Comparison of ENCODE assay signal across 9 cellular contexts in the genomic region with DNA sequence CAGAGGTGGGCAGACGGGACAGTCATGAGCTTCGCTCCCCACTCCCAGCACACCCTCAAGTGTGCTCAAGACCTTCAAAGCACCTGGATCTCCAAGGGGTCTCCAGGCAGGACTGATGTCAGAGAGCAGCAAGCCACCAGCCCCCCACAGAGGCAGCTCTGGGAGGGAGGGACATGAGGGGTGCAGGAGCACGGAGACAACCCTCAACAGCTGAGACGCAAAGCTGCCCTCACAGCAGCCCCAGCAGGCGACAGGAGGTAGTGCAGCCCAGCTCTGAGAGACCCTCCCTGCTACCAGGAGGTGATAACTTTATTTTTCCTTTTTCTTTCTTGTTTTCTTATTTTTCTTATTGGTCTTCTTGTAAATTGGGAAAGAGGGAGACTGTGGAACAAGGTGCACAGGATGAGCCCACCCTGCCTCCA. TPM values are rescaled to one million over a fixed set of nuclear protein-coding genes. Genes with fewer than 3 reads are reported as not detected.
A peak's percentile ranks its signal among the peaks of the same experiment; 100 is the strongest.
DNase-seq lines count a peak whose midpoint lies in the region; ATAC-seq, FAIRE-seq and TF ChIP-seq lines count a peak whose summit lies in the region.
"Had no signal": no experiment of that assay in that cellular context is flagged by ENCODE, and none has a peak within 500 bp of the region (broad histone marks: within the 10 kb centered on the region; RNA-seq: fewer than 3 reads in every experiment).

No MANE protein-coding gene starts in this region.

- H3K4ac ChIP-seq in H1 (replicated peaks; ENCODE audit: insufficient read length, low read depth, low read length): no peak overlapping the region

- POLR2A ChIA-PET in H1 (lab: Charles Lee; ENCODE audit: partially characterized antibody): interaction anchor here (0.9 to 3.5 kb wide), 3 partner anchors 18 to 30 kb away, joined by 4 to 10 read pairs (median 9); a partner anchor contains a TSS

- H3K79me1 ChIP-seq in H1 (ENCODE audit: low read depth, low read length): no peaks in the 10 kb centered on the region

- H4K5ac ChIP-seq in H1 (ENCODE audit: insufficient read length, low read depth, low read length): no peak overlapping the region

- TF ChIP-seq POLR2A in H1 (IDR thresholded peaks at IDR 0.05; ENCODE audit: control extremely low read depth in 1 of 2, low read depth in 2 of 2, low read length in 2 of 2): no peak

- no peak overlapping the region for H3K56ac ChIP-seq in H1 (replicated peaks; ENCODE audit: insufficient read length, low read depth, low read length)

- CTCF ChIA-PET in H1 (lab: Charles Lee; ENCODE audit: partially characterized antibody): interaction anchor here (0.6 to 7.8 kb wide), 31 partner anchors 9 to 502 kb away, joined by 3 to 110 read pairs (median 5); a partner anchor contains a TSS

- no peak overlapping the region for H3K4me2 ChIP-seq in H1 (ENCODE audit: insufficient read depth in 1 of 2, low read depth in 2 of 2, low read length in 2 of 2)
- H3K4me2 ChIP-seq in osteoblast (ENCODE audit: insufficient read depth, low read length): no peak overlapping the region

- no peak overlapping the region for H2BK120ac ChIP-seq in H1 (replicated peaks; ENCODE audit: low read depth, low read length)

- no peak overlapping the region for H2BK15ac ChIP-seq in H1 (ENCODE audit: low read length)

- no peak overlapping the region for H4K8ac ChIP-seq in H1 (ENCODE audit: extremely low read depth, insufficient read depth, low read length)

- H3K18ac ChIP-seq in H1 (ENCODE audit: extremely low read depth, low read length): no peak overlapping the region

- no peak overlapping the region for H2BK12ac ChIP-seq in H1 (ENCODE audit: low read depth, low read length)

- H2AK5ac ChIP-seq in H1 (ENCODE audit: low read depth, low read length): no peak overlapping the region

- TF ChIP-seq EP300 in H1 (IDR thresholded peaks at IDR 0.05; ENCODE audit: borderline replicate concordance in 1 of 2, low read depth in 2 of 2, low read length in 2 of 2): no peak

- TF ChIP-seq RAD21 in H1 (IDR thresholded peaks at IDR 0.05 in 1 of 2, conservative IDR thresholded peaks at IDR 0.05 in 1 of 2; ENCODE audit: low read depth in 2 of 2, low read length in 2 of 2): no peak

- H3K79me2 ChIP-seq in H1 (ENCODE audit: control insufficient read depth in 1 of 2, insufficient read depth in 2 of 2, low read length in 2 of 2) (no peaks in the 10 kb centered on the region), osteoblast (ENCODE audit: insufficient read depth, low read length) (no peaks in the 10 kb centered on the region)

- ATAC-seq in GM18873 (IDR thresholded peaks at IDR 0.05; ENCODE audit: low FRiP score, unreplicated experiment): no peak

- H2BK5ac ChIP-seq in H1 (ENCODE audit: low read depth, low read length): no peak overlapping the region

- H4K91ac ChIP-seq in H1 (replicated peaks; ENCODE audit: insufficient read length, low read length): no peak overlapping the region

- no peak overlapping the region for H3K27ac ChIP-seq in H1 (ENCODE audit: low read depth, low read length)
- H3K27ac ChIP-seq in osteoblast (ENCODE audit: low read depth, low read length): no peak overlapping the region
- H3K27ac ChIP-seq: SK-N-MC had no signal

- H3K23ac ChIP-seq in H1 (ENCODE audit: insufficient read length): no peak overlapping the region

- H3K27me3 ChIP-seq in H1 (replicated peaks in 1 of 4; ENCODE audit: control insufficient read depth in 3 of 4, extremely low read depth in 1 of 4, insufficient read depth in 3 of 4, low read length in 3 of 4): no peaks in the 10 kb centered on the region
- H3K27me3 ChIP-seq in osteoblast (ENCODE audit: insufficient read depth, low read length): no peaks in the 10 kb centered on the region

- no peak for FAIRE-seq in H1 (lab: Jason Lieb, UNC)

- no peak for DNase-seq in GM10266 (ENCODE audit: extremely low spot score)
- no peak for DNase-seq in LNCaP clone FGC (ENCODE audit: low read depth)
- DNase-seq in H1 (ENCODE audit: low read depth in 1 of 2, low spot score in 2 of 2): no peak
- DNase-seq in osteoblast (ENCODE audit: insufficient read length, low spot score, missing footprints): peak; percentile 94
- DNase-seq in NCI-H2081 (lab: John Stamatoyannopoulos, UW): no peak
- DNase-seq in NCI-H524 (lab: John Stamatoyannopoulos, UW): no peak
- DNase-seq in NCI-H748 treated with DMSO at 0.1 percent for 48 hours (lab: John Stamatoyannopoulos, UW): no peak

- TF ChIP-seq CTCF in GM10266 (IDR thresholded peaks at IDR 0.05; ENCODE audit: control insufficient read depth, insufficient read depth, low read depth, missing control alignments): peak; percentile 25
- TF ChIP-seq CTCF in LNCaP clone FGC (IDR thresholded peaks at IDR 0.05; ENCODE audit: control insufficient read depth, extremely low read depth, insufficient read depth): 0 out of 2 replicates have a peak, but pooled peaks have one; percentile 11
- peak in 2 of 3 experiments; percentile 23 to 77; a peak in 2 of 4 replicates for TF ChIP-seq CTCF in H1 (IDR thresholded peaks at IDR 0.05; ENCODE audit: control extremely low read depth in 1 of 3, insufficient read depth in 1 of 3, low read depth in 1 of 3, low read length in 3 of 3)
- peak; percentile 60 for TF ChIP-seq CTCF in osteoblast (IDR thresholded peaks at IDR 0.05; ENCODE audit: extremely low read depth, low read depth, low read length)

- H3K9ac ChIP-seq in H1 (replicated peaks in 1 of 4; ENCODE audit: extremely low read depth in 1 of 4, low read depth in 3 of 4, low read length in 3 of 4): no peak overlapping the region

- 93% methylated on average over 4 of the region's 5 CpGs; no CpG with 5 or more reads in 1 of the 2 experiments for WGBS in H1 (ENCODE audit: extremely low coverage in 1 of 2, insufficient coverage in 1 of 2, insufficient read length in 1 of 2, insufficient replicate concordance in 2 of 2, low coverage in 1 of 2, low lambda C conversion rate in 2 of 2, missing lambda C conversion rate in 1 of 2), 2 experiments

- peaks cover 7 to 25% of the 10 kb centered on the region in 2 experiments for H4K20me1 ChIP-seq in H1 (replicated peaks in 1 of 2; ENCODE audit: control insufficient read depth in 1 of 2, insufficient read depth in 2 of 2, low read length in 2 of 2)
- peaks cover 14% of the 10 kb centered on the region for H4K20me1 ChIP-seq in osteoblast (ENCODE audit: insufficient read depth, low read length)

- no peak overlapping the region for H2AFZ ChIP-seq in H1 (ENCODE audit: low read length)
- no peak overlapping the region for H2AFZ ChIP-seq in osteoblast (ENCODE audit: low read length)

- H3K4me1 ChIP-seq in H1 (replicated peaks in 1 of 4; ENCODE audit: control insufficient read depth in 3 of 4, insufficient read depth in 4 of 4, low read length in 3 of 4): peaks cover 0 to 11% (median 8%) of the 10 kb centered on the region in 4 experiments; a peak in 6 of 7 replicates
- no peaks in the 10 kb centered on the region for H3K4me1 ChIP-seq in osteoblast (ENCODE audit: insufficient read depth, low read length)

- no peak overlapping the region for H3K14ac ChIP-seq in H1 (ENCODE audit: insufficient read length)

- H3K4me3 ChIP-seq in LNCaP clone FGC (ENCODE audit: low read depth, low read length) (no peak overlapping the region), H1 (ENCODE audit: extremely low read depth in 1 of 4, insufficient read depth in 2 of 4, low read depth in 3 of 4, low read length in 4 of 4) (no peak overlapping the region), osteoblast (ENCODE audit: insufficient read depth, low read length) (no peak overlapping the region)
- H3K4me3 ChIP-seq: SK-N-MC had no signal

- no peak overlapping the region for H2BK20ac ChIP-seq in H1 (ENCODE audit: low read length)

- no peaks in the 10 kb centered on the region for H3K23me2 ChIP-seq in H1 (ENCODE audit: low read depth, low read length)

- peaks cover 11 to 17% of the 10 kb centered on the region in 2 experiments; a peak in 2 of 4 replicates for H3K9me3 ChIP-seq in H1 (ENCODE audit: insufficient read depth in 2 of 2, low read depth in 1 of 2, low read length in 1 of 2)
- no peaks in the 10 kb centered on the region for H3K9me3 ChIP-seq in osteoblast (ENCODE audit: low read depth, low read length)

- H3K36me3 ChIP-seq in H1 (ENCODE audit: control insufficient read depth in 2 of 4, insufficient read depth in 4 of 4, low read length in 3 of 4) (peaks cover 0 to 24% (median 12%) of the 10 kb centered on the region in 4 experiments; a peak in 7 of 8 replicates), osteoblast (ENCODE audit: insufficient read depth, low read length) (peaks cover 29% of the 10 kb centered on the region)

RNA-seq across cellular contexts. Expression of a gene that starts 17.9 kb away (rescaled TPM):
- total RNA-seq in H1 (2021; fragmentation: NEBNext Ultra II Directional; extraction: Animal tissue kit (Norgen Biotek cat#: 25700)): 123 and 135 TPM in 2 replicates
- polyA plus RNA-seq in H1 (2011; rRNA removed): 517 and 589 TPM in 2 replicates
- polyA plus RNA-seq in H1 (2011; cell fraction: cytosol; rRNA removed): 330 TPM
- 307 TPM for polyA plus RNA-seq in H1 (2011; cell fraction: nucleus; rRNA removed)
- polyA plus RNA-seq in H1 (2012, experiment 1 of 2): 85.5 to 181 TPM (median 172 TPM) in 4 replicates
- polyA plus RNA-seq in H1 (2012, experiment 2 of 2): 271 TPM
- 207 TPM for polyA plus RNA-seq in H1 (2013, experiment 1 of 2)
- 187 TPM for polyA plus RNA-seq in H1 (2013, experiment 2 of 2)
- polyA minus RNA-seq in H1 (2011; rRNA and poly(A)+ RNA removed): 23.9 and 34.6 TPM in 2 replicates
- polyA minus RNA-seq in H1 (2011; cell fraction: cytosol; rRNA and poly(A)+ RNA removed): 70.6 TPM
- 52.2 TPM for polyA minus RNA-seq in H1 (2011; cell fraction: nucleus; rRNA and poly(A)+ RNA removed)
- total RNA-seq in osteoblast: 57.2 and 62.2 TPM in 2 replicates

RNA-seq across cellular contexts. Expression of a gene that starts 24.7 kb away (rescaled TPM):
- total RNA-seq in H1 (2021; fragmentation: NEBNext Ultra II Directional; extraction: Animal tissue kit (Norgen Biotek cat#: 25700)): 62.1 and 71.5 TPM in 2 replicates
- 68.1 and 89.8 TPM in 2 replicates for polyA plus RNA-seq in H1 (2011; rRNA removed)
- polyA plus RNA-seq in H1 (2011; cell fraction: cytosol; rRNA removed): 86.7 TPM
- polyA plus RNA-seq in H1 (2011; cell fraction: nucleus; rRNA removed): 135 TPM
- 53.7 to 73.1 TPM (median 68.0 TPM) in 4 replicates for polyA plus RNA-seq in H1 (2012, experiment 1 of 2)
- polyA plus RNA-seq in H1 (2012, experiment 2 of 2): 53.5 TPM
- polyA plus RNA-seq in H1 (2013, experiment 1 of 2): 44.6 TPM
- polyA plus RNA-seq in H1 (2013, experiment 2 of 2): 45.6 TPM
- polyA minus RNA-seq in H1 (2011; rRNA and poly(A)+ RNA removed): 43.3 and 54.9 TPM in 2 replicates
- 46.9 TPM for polyA minus RNA-seq in H1 (2011; cell fraction: cytosol; rRNA and poly(A)+ RNA removed)
- polyA minus RNA-seq in H1 (2011; cell fraction: nucleus; rRNA and poly(A)+ RNA removed): 28.2 TPM
- 156 and 188 TPM in 2 replicates for total RNA-seq in osteoblast

RNA-seq across cellular contexts. Expression of a gene that starts 30.0 kb away (rescaled TPM):
- total RNA-seq in H1 (2021; fragmentation: NEBNext Ultra II Directional; extraction: Animal tissue kit (Norgen Biotek cat#: 25700)): 2.8 and 2.9 TPM in 2 replicates
- polyA plus RNA-seq in H1 (2011; rRNA removed): 3.1 and 3.7 TPM in 2 replicates
- polyA plus RNA-seq in H1 (2011; cell fraction: cytosol; rRNA removed): 2.5 TPM
- 4.0 TPM for polyA plus RNA-seq in H1 (2011; cell fraction: nucleus; rRNA removed)
- polyA plus RNA-seq in H1 (2012, experiment 1 of 2): 1.5 to 3.3 TPM (median 2.9 TPM) in 4 replicates
- 2.3 TPM for polyA plus RNA-seq in H1 (2012, experiment 2 of 2)
- polyA plus RNA-seq in H1 (2013, experiment 1 of 2): 1.2 TPM
- 1.2 TPM for polyA plus RNA-seq in H1 (2013, experiment 2 of 2)
- polyA minus RNA-seq in H1 (2011; rRNA and poly(A)+ RNA removed): 3.4 and 4.0 TPM in 2 replicates
- 2.7 TPM for polyA minus RNA-seq in H1 (2011; cell fraction: cytosol; rRNA and poly(A)+ RNA removed)
- 7.3 TPM for polyA minus RNA-seq in H1 (2011; cell fraction: nucleus; rRNA and poly(A)+ RNA removed)
- total RNA-seq in osteoblast: 2.9 TPM in 2 replicates

RNA-seq across cellular contexts. Expression of a gene that starts 46.8 kb away (rescaled TPM):
- total RNA-seq in H1 (2021; fragmentation: NEBNext Ultra II Directional; extraction: Animal tissue kit (Norgen Biotek cat#: 25700)): 7.9 and 8.9 TPM in 2 replicates
- polyA plus RNA-seq in H1 (2011; rRNA removed): 7.1 and 9.4 TPM in 2 replicates
- 12.8 TPM for polyA plus RNA-seq in H1 (2011; cell fraction: cytosol; rRNA removed)
- polyA plus RNA-seq in H1 (2011; cell fraction: nucleus; rRNA removed): 43.4 TPM
- 8.2 to 15.0 TPM (median 11.8 TPM) in 4 replicates for polyA plus RNA-seq in H1 (2012, experiment 1 of 2)
- 9.8 TPM for polyA plus RNA-seq in H1 (2012, experiment 2 of 2)
- 6.2 TPM for polyA plus RNA-seq in H1 (2013, experiment 1 of 2)
- polyA plus RNA-seq in H1 (2013, experiment 2 of 2): 5.8 TPM
- 3.2 and 7.1 TPM in 2 replicates for polyA minus RNA-seq in H1 (2011; rRNA and poly(A)+ RNA removed)
- 2.6 TPM for polyA minus RNA-seq in H1 (2011; cell fraction: cytosol; rRNA and poly(A)+ RNA removed)
- polyA minus RNA-seq in H1 (2011; cell fraction: nucleus; rRNA and poly(A)+ RNA removed): 11.0 TPM
- total RNA-seq in osteoblast: 2.1 and 4.3 TPM in 2 replicates
